Comparison of ENCODE assay signal across 13 cellular contexts in genomic region chr2:15640291-15640711, GRCh38. TPM values are rescaled to one million over a fixed set of nuclear protein-coding genes. Genes with fewer than 3 reads are reported as not detected.
DNase-seq lines count a peak whose midpoint lies in the region; ATAC-seq and TF ChIP-seq lines count a peak whose summit lies in the region.
"Had no signal": no experiment of that assay in that cellular context is flagged by ENCODE, and none has a peak within 500 bp of the region (broad histone marks: within the 10 kb centered on the region; RNA-seq: fewer than 3 reads in every experiment).

No MANE protein-coding gene starts in this region.

- TF ChIP-seq CTCF in choroid plexus epithelial cell (conservative IDR thresholded peaks at IDR 0.05; ENCODE audit: low read depth, low read length) (no peak), MM.1S (IDR thresholded peaks at IDR 0.05; ENCODE audit: low read length) (no peak), Peyer's patch (IDR thresholded peaks at IDR 0.05) (no peak)

- H2AFZ ChIP-seq in MM.1S (ENCODE audit: low read length) = no peak overlapping the region

- H3K4me2 ChIP-seq in MM.1S (ENCODE audit: low read depth, low read length) = no peak overlapping the region

- H3K9me2 ChIP-seq in MM.1S (replicated peaks; ENCODE audit: insufficient read depth, low read length) = no peaks in the 10 kb centered on the region

- peaks cover 7% of the 10 kb centered on the region; the same call in 1 of the 2 replicates for H3F3A ChIP-seq in MM.1S (ENCODE audit: insufficient read depth, low read length)

- H3K9me3 ChIP-seq in MM.1S (replicated peaks; ENCODE audit: insufficient read depth, low read length) (no peaks in the 10 kb centered on the region), Peyer's patch (no peaks in the 10 kb centered on the region)

- no peaks in the 10 kb centered on the region for H3K4me1 ChIP-seq in MM.1S (ENCODE audit: low read length)
- H3K4me1 ChIP-seq in Peyer's patch = no peaks in the 10 kb centered on the region

- no peak for TF ChIP-seq POLR2A in Peyer's patch (IDR thresholded peaks at IDR 0.05)

- no peaks in the 10 kb centered on the region for H4K20me1 ChIP-seq in MM.1S (ENCODE audit: insufficient read depth, low read length)

- peak; percentile 62 for DNase-seq in DMS53 (lab: John Stamatoyannopoulos, UW)
- DNase-seq in LHCN-M2 (ENCODE audit: low read depth) = peak; percentile 76
- DNase-seq in choroid plexus epithelial cell (ENCODE audit: low read depth) = peak; percentile 95
- DNase-seq in myocyte (ENCODE audit: low read depth) = peak; percentile 65
- DNase-seq in amniotic stem cell (lab: John Stamatoyannopoulos, UW) = no peak
- no peak for DNase-seq in MM.1S
- DNase-seq in Peyer's patch = no peak
- DNase-seq: activated T-cell treated with anti-CD3 and anti-CD28 coated beads, Interleukin-2, amount 50 U/mL, for 24 hours; cortex of kidney; NCI-H2081 treated with DMSO at 0.1 percent for 48 hours; stimulated activated naive B cell treated with anti-CD40 and anti-IgM and Interleukin-4, amounts not matched to agents 10 μg/mL and 1 μg/mL and 100 μg/mL, for 72 hours had no signal

- no peak for ATAC-seq in GM18861 (IDR thresholded peaks at IDR 0.05; ENCODE audit: unreplicated experiment)
- ATAC-seq: stimulated activated naive B cell treated with anti-CD40 and anti-IgM and Interleukin-4, amounts not matched to agents 10 μg/mL and 1 μg/mL and 100 μg/mL, for 72 hours had no signal

- H3K27me3 ChIP-seq in MM.1S (replicated peaks; ENCODE audit: insufficient read depth, low read length) (no peaks in the 10 kb centered on the region), Peyer's patch (no peaks in the 10 kb centered on the region)

- H3K36me3 ChIP-seq in MM.1S (replicated peaks; ENCODE audit: insufficient read depth, low read length) = no peaks in the 10 kb centered on the region
- no peaks in the 10 kb centered on the region for H3K36me3 ChIP-seq in Peyer's patch

- H3K4me3 ChIP-seq in choroid plexus epithelial cell (ENCODE audit: low read depth, low read length) (no peak overlapping the region), MM.1S (ENCODE audit: low read length) (no peak overlapping the region), Peyer's patch (no peak overlapping the region)
- H3K4me3 ChIP-seq: skin epidermis had no signal

- H3K27ac ChIP-seq in MM.1S (ENCODE audit: low read length) (no peak overlapping the region), Peyer's patch (no peak overlapping the region)
- H3K27ac ChIP-seq: skin epidermis had no signal

- H3K79me2 ChIP-seq in MM.1S (ENCODE audit: low read length) = no peaks in the 10 kb centered on the region

- no peak overlapping the region for H3K9ac ChIP-seq in MM.1S (ENCODE audit: low read length)

RNA-seq across cellular contexts. Expression of gene DDX1, which starts 48.6 kb away (rescaled TPM):
- total RNA-seq in LHCN-M2 (2014; rRNA removed) (67.8 and 78.4 TPM in 2 replicates), myocyte (69.6 and 89.1 TPM in 2 replicates), Peyer's patch (10 to 100 TPM; 40.0 to 90.0 (median 52.4) TPM)
- polyA plus RNA-seq in LHCN-M2 (2012) = 62.7 TPM
- 53.5 TPM for polyA plus RNA-seq in myocyte (2012)

Comparison
In these comparisons a context has a peak if more than half of its experiments do, and no peak if none do; other contexts are left out.
1. DNase-seq: peak in DMS53 (single experiment), LHCN-M2 (single experiment), choroid plexus epithelial cell (single experiment) and myocyte (single experiment); none in amniotic stem cell (single experiment), MM.1S (single experiment) and Peyer's patch (0 of 3).